In the genomic region with DNA sequence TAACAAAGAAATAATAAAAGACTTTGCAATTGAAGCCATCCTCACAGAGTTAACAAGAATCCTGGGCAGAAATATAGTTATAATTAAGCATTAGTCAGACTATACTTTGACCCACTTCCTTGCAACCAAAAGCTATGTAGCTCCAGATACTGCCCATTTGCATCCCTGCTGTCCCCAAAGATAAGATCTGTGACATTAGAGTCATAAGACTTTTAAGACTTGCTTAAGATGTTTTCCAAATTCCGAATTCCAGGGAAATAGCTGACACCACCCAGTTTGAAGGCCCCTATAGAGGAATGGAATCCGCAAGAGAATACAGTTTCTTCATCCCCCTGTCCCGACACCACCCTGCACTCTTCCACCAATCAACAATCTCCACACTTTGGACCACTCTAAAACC, we compare ENCODE assay signal across 1 cellular context.
TF ChIP-seq lines count a peak whose summit lies in the region.

No MANE protein-coding gene starts in this region.

TF ChIP-seq in H1, 55 proteins besides CTCF, POLR2A, EP300 and RAD21:
- no peak for TF ChIP-seq FOSL1 (IDR thresholded peaks at IDR 0.05; ENCODE audit: insufficient read depth, low read depth, low read length)
- no peak for TF ChIP-seq ZNF274 (IDR thresholded peaks at IDR 0.05; ENCODE audit: borderline replicate concordance, extremely low read depth, low read length)
- no peak for TF ChIP-seq SIRT6 (IDR thresholded peaks at IDR 0.05; ENCODE audit: low read length)
- TF ChIP-seq GABPA (IDR thresholded peaks at IDR 0.05; ENCODE audit: borderline replicate concordance, insufficient read depth, low read length) = no peak
- TF ChIP-seq BCL11A (IDR thresholded peaks at IDR 0.05; ENCODE audit: low read depth in 2 of 2, low read length in 2 of 2) = no peak
- no peak for TF ChIP-seq MAFK (IDR thresholded peaks at IDR 0.05; ENCODE audit: low read depth, low read length)
- TF ChIP-seq ASH2L (IDR thresholded peaks at IDR 0.05; ENCODE audit: low read length) = no peak
- TF ChIP-seq SIN3A (conservative IDR thresholded peaks at IDR 0.05 in 1 of 2, IDR thresholded peaks at IDR 0.05 in 1 of 2; ENCODE audit: low read depth in 1 of 2, low read length in 2 of 2) = no peak
- no peak for TF ChIP-seq KDM1A (IDR thresholded peaks at IDR 0.05; ENCODE audit: borderline replicate concordance, low read length)
- no peak for TF ChIP-seq CBX5 (IDR thresholded peaks at IDR 0.05; ENCODE audit: low read depth, low read length)
- no peak for TF ChIP-seq NRF1 (IDR thresholded peaks at IDR 0.05; ENCODE audit: low read depth, low read length)
- TF ChIP-seq SUZ12 (IDR thresholded peaks at IDR 0.05; ENCODE audit: low read length) = no peak
- no peak for TF ChIP-seq TEAD4 (IDR thresholded peaks at IDR 0.05; ENCODE audit: low read depth, low read length)
- no peak for TF ChIP-seq SIX5 (IDR thresholded peaks at IDR 0.05; ENCODE audit: low read depth, low read length)
- TF ChIP-seq POLR2AphosphoS5 (IDR thresholded peaks at IDR 0.05; ENCODE audit: low read depth, low read length) = no peak
TF ChIP-seq in H1: peak in this region for 0.
